ENCODE assay signal across 25 cellular contexts in the genomic region with DNA sequence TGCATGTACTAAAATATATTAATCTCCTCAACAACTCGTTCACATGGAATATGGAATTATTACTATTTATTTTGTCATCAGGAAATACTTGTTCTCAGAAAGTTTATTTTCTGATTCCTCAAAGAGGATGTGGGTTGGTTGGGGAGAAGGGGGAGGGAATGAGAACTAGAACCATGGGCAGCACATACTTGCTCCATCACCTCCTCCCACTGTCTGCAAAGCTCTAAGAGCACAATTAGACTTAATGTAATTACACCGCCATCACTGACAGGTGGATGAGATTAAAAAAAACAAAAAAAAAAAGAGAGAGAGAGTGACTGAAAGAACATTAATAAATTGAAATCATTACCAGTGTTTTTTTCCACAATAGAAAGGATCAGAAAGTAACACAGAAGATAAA.
DNase-seq lines count a peak whose midpoint lies in the region; ATAC-seq, FAIRE-seq and TF ChIP-seq lines count a peak whose summit lies in the region.
"Had no signal": no experiment of that assay in that cellular context is flagged by ENCODE, and none has a peak within 500 bp of the region (broad histone marks: within the 10 kb centered on the region; RNA-seq: fewer than 3 reads in every experiment).

No MANE protein-coding gene starts in this region.

- H3K79me2 ChIP-seq in astrocyte (ENCODE audit: insufficient read depth, low read length) = no peaks in the 10 kb centered on the region

- no peak overlapping the region for H3K9ac ChIP-seq in astrocyte (ENCODE audit: low read length)

- H4K20me1 ChIP-seq in astrocyte (ENCODE audit: insufficient read depth, low read length) = no peaks in the 10 kb centered on the region

- H3K36me3 Mint-ChIP-seq in astrocyte (ENCODE audit: low read depth, unreplicated experiment) = no peaks in the 10 kb centered on the region
- peaks cover 5 to 49% (median 25%) of the 10 kb centered on the region in 3 donors for H3K36me3 Mint-ChIP-seq in CD8-positive, alpha-beta memory T cell

- H3K4me3 Mint-ChIP-seq in astrocyte (ENCODE audit: unreplicated experiment) = no peak overlapping the region
- peak overlapping the region in 1 of 7 donors; percentile 24 for H3K4me3 Mint-ChIP-seq in CD8-positive, alpha-beta memory T cell
- H3K4me3 Mint-ChIP-seq: activated T-cell treated with anti-CD3 and anti-CD28 coated beads, Interleukin-2, amount 50 U/mL, for 24 hours; CD8-positive, alpha-beta T cell; naive thymus-derived CD8-positive, alpha-beta T cell; T-cell; type B pancreatic cell had no signal

- no peak overlapping the region for H3K27ac ChIP-seq in astrocyte (ENCODE audit: low read depth, low read length)
- H3K27ac ChIP-seq in CD8-positive, alpha-beta memory T cell (ENCODE audit: low read depth, low read length) = no peak overlapping the region
- H3K27ac ChIP-seq: gastroesophageal sphincter, Peyer's patch had no signal

- peaks cover 13% of the 10 kb centered on the region for H3K4me1 Mint-ChIP-seq in astrocyte (ENCODE audit: low read depth, unreplicated experiment)
- peaks cover 14 to 37% (median 26%) of the 10 kb centered on the region in 3 donors for H3K4me1 Mint-ChIP-seq in CD8-positive, alpha-beta memory T cell

- POLR2A ChIA-PET in CD8-positive, alpha-beta memory T cell (lab: Charles Lee) = no interaction called here

- H3K4me3 ChIP-seq in astrocyte (ENCODE audit: insufficient read depth, low read depth, low read length) = no peak overlapping the region
- H3K4me3 ChIP-seq in CD8-positive, alpha-beta memory T cell (ENCODE audit: low read length) = no peak overlapping the region
- H3K4me3 ChIP-seq: gastroesophageal sphincter, Peyer's patch had no signal

- no peaks in the 10 kb centered on the region for H3K36me3 ChIP-seq in astrocyte (ENCODE audit: insufficient read depth, low read length)
- no peaks in the 10 kb centered on the region for H3K36me3 ChIP-seq in CD8-positive, alpha-beta memory T cell (ENCODE audit: insufficient read depth, low read length)
- H3K36me3 ChIP-seq: Peyer's patch had no signal

- no peaks in the 10 kb centered on the region for H3K27me3 ChIP-seq in astrocyte (ENCODE audit: insufficient read depth, low read length)
- H3K27me3 ChIP-seq in CD8-positive, alpha-beta memory T cell (ENCODE audit: insufficient read depth, low read length, poor library complexity, severe bottlenecking) = no peaks in the 10 kb centered on the region
- H3K27me3 ChIP-seq: gastroesophageal sphincter, Peyer's patch had no signal

- H2AFZ ChIP-seq in astrocyte (ENCODE audit: low read depth, low read length) = no peak overlapping the region

- peak; percentile 17 for DNase-seq in NCI-H1092 treated with DMSO at 0.1 percent for 48 hours (lab: John Stamatoyannopoulos, UW)
- no peak for DNase-seq in NCI-H1092 (lab: John Stamatoyannopoulos, UW)
- no peak for DNase-seq in GM18507 (ENCODE audit: extremely low spot score, insufficient read length, low read depth)
- peak; percentile 25 for DNase-seq in NCI-H69 (lab: John Stamatoyannopoulos, UW)
- no peak for DNase-seq in astrocyte (ENCODE audit: low read depth)
- no peak for DNase-seq in G401 (ENCODE audit: low spot score)
- DNase-seq in CD8-positive, alpha-beta memory T cell = no peak
- DNase-seq: activated CD4-positive, alpha-beta T cell treated with anti-CD3 and anti-CD28 coated beads for 1 hour; activated T-cell treated with anti-CD3 and anti-CD28 coated beads, Interleukin-2, amount 50 U/mL, for 24 hours; AML-193; amygdala; CD8-positive, alpha-beta T cell; DMS153; midbrain; naive thymus-derived CD8-positive, alpha-beta T cell; NCI-H2029; NCI-H226; NK-92 treated with Interleukin-12 subunit alpha and Interleukin-12 subunit beta, amount 100 ng/mL, for 24 hours; occipital lobe; Peyer's patch; SIG-M5; T-cell had no signal

- H3K27ac Mint-ChIP-seq in astrocyte (ENCODE audit: unreplicated experiment) = peak overlapping the region; percentile 38
- H3K27ac Mint-ChIP-seq in CD8-positive, alpha-beta memory T cell = peak overlapping the region in 1 of 8 donors; percentile 30
- H3K27ac Mint-ChIP-seq: activated T-cell treated with anti-CD3 and anti-CD28 coated beads, Interleukin-2, amount 50 U/mL, for 24 hours; CD8-positive, alpha-beta T cell; naive thymus-derived CD8-positive, alpha-beta T cell; T-cell; type B pancreatic cell had no signal

- no peak for ATAC-seq in HG03457 (IDR thresholded peaks at IDR 0.05; ENCODE audit: unreplicated experiment)
- ATAC-seq: CD8-positive, alpha-beta T cell; gastroesophageal sphincter; naive thymus-derived CD8-positive, alpha-beta T cell; T-cell had no signal

- FAIRE-seq in GM18507 (lab: Jason Lieb, UNC) (peak; percentile 68), astrocyte (lab: Jason Lieb, UNC) (no peak)

- in situ Hi-C loops in G401 (cut with HindIII; ENCODE audit: low sequenced_read_pairs) = no loop called here

- H3K9me3 Mint-ChIP-seq in astrocyte (ENCODE audit: unreplicated experiment) = no peaks in the 10 kb centered on the region
- no peaks in the 10 kb centered on the region for H3K9me3 Mint-ChIP-seq in CD8-positive, alpha-beta memory T cell
- H3K9me3 Mint-ChIP-seq: activated T-cell treated with anti-CD3 and anti-CD28 coated beads, Interleukin-2, amount 50 U/mL, for 24 hours; CD8-positive, alpha-beta T cell; naive thymus-derived CD8-positive, alpha-beta T cell; T-cell; type B pancreatic cell had no signal

- H3K9me3 ChIP-seq in astrocyte (ENCODE audit: insufficient read depth, low read depth, low read length) = no peaks in the 10 kb centered on the region
- no peaks in the 10 kb centered on the region for H3K9me3 ChIP-seq in CD8-positive, alpha-beta memory T cell (ENCODE audit: low read length)
- H3K9me3 ChIP-seq: gastroesophageal sphincter, Peyer's patch had no signal

- CTCF ChIA-PET in CD8-positive, alpha-beta memory T cell (lab: Charles Lee) = no interaction called here

- no peak for TF ChIP-seq CTCF in astrocyte (IDR thresholded peaks at IDR 0.05; ENCODE audit: insufficient read depth, low read depth, low read length)

- no peak overlapping the region for H3K4me2 ChIP-seq in astrocyte (ENCODE audit: low read length)

- H3K27me3 Mint-ChIP-seq in astrocyte (ENCODE audit: low read depth, unreplicated experiment) = no peaks in the 10 kb centered on the region
- no peaks in the 10 kb centered on the region for H3K27me3 Mint-ChIP-seq in CD8-positive, alpha-beta memory T cell
- H3K27me3 Mint-ChIP-seq: activated T-cell treated with anti-CD3 and anti-CD28 coated beads, Interleukin-2, amount 50 U/mL, for 24 hours; naive thymus-derived CD8-positive, alpha-beta T cell; T-cell; type B pancreatic cell had no signal

- peaks cover 9% of the 10 kb centered on the region for H3K4me1 ChIP-seq in astrocyte (ENCODE audit: insufficient read depth, low read length)
- no peaks in the 10 kb centered on the region for H3K4me1 ChIP-seq in CD8-positive, alpha-beta memory T cell (ENCODE audit: insufficient read depth, low read length)
- H3K4me1 ChIP-seq: Peyer's patch had no signal

Comparison
In these comparisons a context has a peak if more than half of its experiments do, and no peak if none do; other contexts are left out.
1. DNase-seq: peak in NCI-H1092 treated with DMSO at 0.1 percent for 48 hours (single experiment) and NCI-H69 (single experiment); none in NCI-H1092 (single experiment), GM18507 (single experiment), astrocyte (single experiment), G401 (single experiment) and CD8-positive, alpha-beta memory T cell (0 of 5).